13 cellular contexts compared by ENCODE assay signal in the genomic region with DNA sequence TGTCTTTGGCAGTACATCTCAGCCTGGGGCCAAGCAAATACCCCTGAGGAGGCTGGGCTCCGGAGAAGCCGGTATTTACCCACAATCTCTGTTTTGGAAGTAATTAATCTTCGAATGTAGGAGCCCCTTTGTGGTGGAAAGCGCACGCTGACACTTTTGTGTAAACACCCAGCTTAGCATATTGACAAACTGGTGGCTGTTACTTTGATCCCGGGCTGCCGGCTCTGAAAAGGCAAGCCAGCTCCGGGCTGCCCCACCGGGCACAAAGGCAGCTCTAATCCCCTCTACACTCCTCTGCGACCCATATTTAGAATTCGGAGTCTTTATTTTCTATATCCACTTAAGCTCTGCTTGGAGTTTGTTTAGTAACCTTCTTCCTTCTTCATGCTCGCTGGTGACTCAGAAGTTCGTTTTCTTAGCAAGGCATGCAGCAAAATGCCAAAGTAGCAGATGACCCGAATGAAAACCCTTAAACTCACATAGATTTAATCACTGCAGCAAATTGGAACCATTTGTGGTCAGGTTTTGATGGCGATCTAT.
DNase-seq lines count a peak whose midpoint lies in the region; ATAC-seq and TF ChIP-seq lines count a peak whose summit lies in the region.
"Had no signal": no experiment of that assay in that cellular context is flagged by ENCODE, and none has a peak within 500 bp of the region (broad histone marks: within the 10 kb centered on the region; RNA-seq: fewer than 3 reads in every experiment).

No MANE protein-coding gene starts in this region.

- H3K18ac ChIP-seq in neuronal stem cell (ENCODE audit: low read length) = no peak overlapping the region

- DNase-seq in AG20443 (ENCODE audit: low spot score) (peak; percentile 63), MG63 (peak; percentile 54), choroid plexus epithelial cell (ENCODE audit: low read depth) (peak; percentile 58), neuronal stem cell (ENCODE audit: low spot score) (peak; percentile 26), ureter (ENCODE audit: low spot score) (no peak), NCI-H2227 (lab: John Stamatoyannopoulos, UW; ENCODE audit: unreplicated experiment) (no peak), GDM1 (lab: John Stamatoyannopoulos, UW) (no peak)
- DNase-seq: activated CD4-positive, CD25-positive, alpha-beta regulatory T cell; heart left ventricle; Right ventricle myocardium superior; stimulated activated CD8-positive, alpha-beta memory T cell treated with anti-CD3 and anti-CD28 coated beads, Interleukin-4, amount 100 ng/mL, for 48 hours had no signal

- no peak overlapping the region for H2BK5ac ChIP-seq in neuronal stem cell (ENCODE audit: low read length)

- no peak for ATAC-seq in GM18511 (IDR thresholded peaks at IDR 0.05; ENCODE audit: unreplicated experiment)
- ATAC-seq: heart left ventricle had no signal

- no peak overlapping the region for H2BK12ac ChIP-seq in neuronal stem cell (ENCODE audit: low read length)

- peaks cover 8 to 9% of the 10 kb centered on the region in 2 donors for H3K4me1 ChIP-seq in neuronal stem cell (ENCODE audit: control insufficient read depth in 2 of 2, insufficient read depth in 1 of 2, low read depth in 1 of 2, low read length in 2 of 2)
- H3K4me1 ChIP-seq: heart left ventricle had no signal

- peak overlapping the region; percentile 2; the same call in 1 of the 2 replicates for H3K4me3 ChIP-seq in MG63
- H3K4me3 ChIP-seq in choroid plexus epithelial cell (ENCODE audit: low read depth, low read length) = no peak overlapping the region
- H3K4me3 ChIP-seq in neuronal stem cell (ENCODE audit: low read length in 2 of 2) = no peak overlapping the region
- H3K4me3 ChIP-seq: coronary artery, heart left ventricle had no signal

- peak overlapping the region; percentile 50 for H2AFZ ChIP-seq in neuronal stem cell (ENCODE audit: low read length)

- no peak overlapping the region for H3K9ac ChIP-seq in neuronal stem cell (ENCODE audit: low read depth, low read length, poor library complexity)

- no peaks in the 10 kb centered on the region for H3K79me1 ChIP-seq in neuronal stem cell (ENCODE audit: low read depth, low read length)

- H3K27ac ChIP-seq in neuronal stem cell (replicated peaks; ENCODE audit: low read length) = no peak overlapping the region
- H3K27ac ChIP-seq: coronary artery, heart left ventricle had no signal

- H3K14ac ChIP-seq in neuronal stem cell (ENCODE audit: low read length) = no peak overlapping the region

- no peak overlapping the region for H3K23ac ChIP-seq in neuronal stem cell (ENCODE audit: low read depth, low read length, poor library complexity)

- no peak overlapping the region for H2BK120ac ChIP-seq in neuronal stem cell (ENCODE audit: low read depth, low read length)

- H2AK5ac ChIP-seq in neuronal stem cell (ENCODE audit: low read depth, low read length) = no peak overlapping the region

- H3K36me3 ChIP-seq in MG63 = no peaks in the 10 kb centered on the region
- H3K36me3 ChIP-seq in neuronal stem cell (replicated peaks in 1 of 2; ENCODE audit: control insufficient read depth in 2 of 2, insufficient read depth in 2 of 2, low read length in 2 of 2) = no peaks in the 10 kb centered on the region
- H3K36me3 ChIP-seq: heart left ventricle had no signal

- no CpG with 5 or more reads among the region's 15 CpGs for WGBS in neuronal stem cell (ENCODE audit: extremely low coverage in 2 of 2, insufficient read length in 2 of 2, insufficient replicate concordance in 1 of 2), 2 donors

- TF ChIP-seq CTCF in choroid plexus epithelial cell (conservative IDR thresholded peaks at IDR 0.05; ENCODE audit: low read depth, low read length) = no peak

- no peak overlapping the region for H4K8ac ChIP-seq in neuronal stem cell (ENCODE audit: low read depth, low read length)

- H3K27me3 ChIP-seq in MG63 = no peaks in the 10 kb centered on the region
- peaks cover 0 to 38% (median 7%) of the 10 kb centered on the region in 3 experiments for H3K27me3 ChIP-seq in neuronal stem cell (ENCODE audit: control insufficient read depth in 3 of 3, insufficient read depth in 3 of 3, low read depth in 1 of 3, low read length in 3 of 3)

- no peak overlapping the region for H2BK15ac ChIP-seq in neuronal stem cell (ENCODE audit: low read length)

- H3K9me3 ChIP-seq in MG63 = peaks cover 6% of the 10 kb centered on the region; the same call in 1 of the 2 replicates
- peaks cover 4 to 5% of the 10 kb centered on the region in 2 donors for H3K9me3 ChIP-seq in neuronal stem cell (replicated peaks in 1 of 2; ENCODE audit: control insufficient read depth in 2 of 2, insufficient read depth in 1 of 2, low read depth in 1 of 2, low read length in 2 of 2)

- no peak overlapping the region for H4K91ac ChIP-seq in neuronal stem cell (ENCODE audit: low read depth, low read length, poor library complexity)

- H3K4ac ChIP-seq in neuronal stem cell (ENCODE audit: low read length) = no peak overlapping the region

- H3K4me2 ChIP-seq in neuronal stem cell (ENCODE audit: insufficient read depth, low read length, poor library complexity, severe bottlenecking) = peak overlapping the region; percentile 33

Comparison
In these comparisons a context has a peak if more than half of its experiments do, and no peak if none do; other contexts are left out.
1. DNase-seq: peak in AG20443 (single experiment), MG63 (single experiment), choroid plexus epithelial cell (single experiment) and neuronal stem cell (single experiment); none in ureter (single experiment), NCI-H2227 (single experiment) and GDM1 (single experiment).